In genomic region chr2:88165604-88166003, GRCh38 we compare ENCODE assay signal across 19 cellular contexts. TPM values are rescaled to one million over a fixed set of nuclear protein-coding genes. Genes with fewer than 3 reads are reported as not detected.
"Had no signal": no experiment of that assay in that cellular context is flagged by ENCODE, and none has a peak within 500 bp of the region (broad histone marks: within the 10 kb centered on the region; RNA-seq: fewer than 3 reads in every experiment).

No MANE protein-coding gene starts in this region.

- ATAC-seq: activated CD4-positive, alpha-beta T cell treated with anti-CD3 and anti-CD28 coated beads for 36 hours; activated CD8-positive, alpha-beta T cell treated with anti-CD3 and anti-CD28 coated beads, Interleukin-2, amount 10 ng/mL, durations not matched to agents 7 days and 5 days; activated naive CD8-positive, alpha-beta T cell treated with anti-CD3 and anti-CD28 coated beads, Interleukin-2, amount 50 U/mL, for 24 hours had no signal

- H3K9me3 ChIP-seq: SK-N-SH had no signal

- H3K9me3 Mint-ChIP-seq: activated naive CD8-positive, alpha-beta T cell treated with anti-CD3 and anti-CD28 coated beads, Interleukin-2, amount 50 U/mL, for 24 hours; activated T-helper 1 cell treated with anti-CD3 and anti-CD28 coated beads, Interleukin-12 subunit alpha, Interleukin-12 subunit beta, Interleukin-2, Interleukin-4 antibody, amounts not matched to agents 30 ng/mL and 10 ng/mL and 1 ng/mL, durations not matched to agents 14 hours and 24 hours and 36 hours; type B pancreatic cell had no signal

- H3K36me3 ChIP-seq: cardiac muscle cell, WERI-Rb-1 had no signal

- H3K27ac ChIP-seq: cardiac muscle cell, WERI-Rb-1 had no signal

- H3K4me3 ChIP-seq: cardiac muscle cell had no signal

- H3K27ac Mint-ChIP-seq: activated CD4-positive, alpha-beta T cell treated with anti-CD3 and anti-CD28 coated beads for 36 hours; activated CD8-positive, alpha-beta T cell treated with anti-CD3 and anti-CD28 coated beads, Interleukin-2, amount 10 ng/mL, durations not matched to agents 7 days and 5 days; activated naive CD8-positive, alpha-beta T cell treated with anti-CD3 and anti-CD28 coated beads, Interleukin-2, amount 50 U/mL, for 24 hours; activated T-helper 1 cell treated with anti-CD3 and anti-CD28 coated beads, Interleukin-12 subunit alpha, Interleukin-12 subunit beta, Interleukin-2, Interleukin-4 antibody, amounts not matched to agents 30 ng/mL and 10 ng/mL and 1 ng/mL, durations not matched to agents 14 hours and 24 hours and 36 hours; immature natural killer cell; memory B cell; type B pancreatic cell had no signal

- H3K36me3 Mint-ChIP-seq: immature natural killer cell, memory B cell, type B pancreatic cell had no signal

- DNase-seq: activated CD4-positive, alpha-beta T cell treated with anti-CD3 and anti-CD28 coated beads for 36 hours; activated CD8-positive, alpha-beta T cell treated with anti-CD3 and anti-CD28 coated beads, Interleukin-2, amount 10 ng/mL, durations not matched to agents 7 days and 5 days; activated naive CD4-positive, alpha-beta T cell treated with Interleukin-2 at 50 U/mL for 16 hours; activated naive CD8-positive, alpha-beta T cell treated with anti-CD3 and anti-CD28 coated beads, Interleukin-2, amount 50 U/mL, for 24 hours; cortex of kidney; effector memory CD4-positive, alpha-beta T cell; glutamatergic neuron; immature natural killer cell; SK-N-SH; stimulated activated CD4-positive, alpha-beta T cell treated with anti-CD3 and anti-CD28 coated beads, Interleukin-15, amount 100 ng/mL, for 24 hours; stimulated activated CD4-positive, alpha-beta T cell treated with anti-CD3 and anti-CD28 coated beads, Interleukin-4, amount 100 ng/mL, for 4 hours; T-helper 1 cell; WERI-Rb-1 had no signal

- H3K4me3 Mint-ChIP-seq: activated CD4-positive, alpha-beta T cell treated with anti-CD3 and anti-CD28 coated beads for 36 hours; activated CD8-positive, alpha-beta T cell treated with anti-CD3 and anti-CD28 coated beads, Interleukin-2, amount 10 ng/mL, durations not matched to agents 7 days and 5 days; activated naive CD8-positive, alpha-beta T cell treated with anti-CD3 and anti-CD28 coated beads, Interleukin-2, amount 50 U/mL, for 24 hours; activated T-helper 1 cell treated with anti-CD3 and anti-CD28 coated beads, Interleukin-12 subunit alpha, Interleukin-12 subunit beta, Interleukin-2, Interleukin-4 antibody, amounts not matched to agents 30 ng/mL and 10 ng/mL and 1 ng/mL, durations not matched to agents 14 hours and 24 hours and 36 hours; immature natural killer cell; memory B cell; type B pancreatic cell had no signal

- H3K27me3 Mint-ChIP-seq: activated naive CD8-positive, alpha-beta T cell treated with anti-CD3 and anti-CD28 coated beads, Interleukin-2, amount 50 U/mL, for 24 hours; memory B cell had no signal

- H3K4me1 Mint-ChIP-seq: activated CD4-positive, alpha-beta T cell treated with anti-CD3 and anti-CD28 coated beads for 36 hours had no signal

- H3K9ac ChIP-seq: SK-N-SH had no signal

- H3K27me3 ChIP-seq: cardiac muscle cell had no signal

RNA-seq across cellular contexts. Expression of gene THNSL2, which starts 4.5 kb away (rescaled TPM):
- total RNA-seq: activated CD8-positive, alpha-beta T cell treated with anti-CD3 and anti-CD28 coated beads, Interleukin-2, amount 10 ng/mL, durations not matched to agents 7 days and 5 days had no signal

RNA-seq across cellular contexts. Expression of gene FABP1, which starts 37.7 kb away (rescaled TPM):
- total RNA-seq: activated CD4-positive, alpha-beta T cell treated with anti-CD3 and anti-CD28 coated beads for 36 hours; activated CD8-positive, alpha-beta T cell treated with anti-CD3 and anti-CD28 coated beads, Interleukin-2, amount 10 ng/mL, durations not matched to agents 7 days and 5 days; activated T-helper 1 cell treated with anti-CD3 and anti-CD28 coated beads, Interleukin-12 subunit alpha, Interleukin-12 subunit beta, Interleukin-2, Interleukin-4 antibody, amounts not matched to agents 30 ng/mL and 10 ng/mL and 1 ng/mL, durations not matched to agents 14 hours and 24 hours and 36 hours; cardiac muscle cell; osteoblast; skeletal muscle tissue had no signal
